ENCODE assay signal across 8 cellular contexts in the genomic region with DNA sequence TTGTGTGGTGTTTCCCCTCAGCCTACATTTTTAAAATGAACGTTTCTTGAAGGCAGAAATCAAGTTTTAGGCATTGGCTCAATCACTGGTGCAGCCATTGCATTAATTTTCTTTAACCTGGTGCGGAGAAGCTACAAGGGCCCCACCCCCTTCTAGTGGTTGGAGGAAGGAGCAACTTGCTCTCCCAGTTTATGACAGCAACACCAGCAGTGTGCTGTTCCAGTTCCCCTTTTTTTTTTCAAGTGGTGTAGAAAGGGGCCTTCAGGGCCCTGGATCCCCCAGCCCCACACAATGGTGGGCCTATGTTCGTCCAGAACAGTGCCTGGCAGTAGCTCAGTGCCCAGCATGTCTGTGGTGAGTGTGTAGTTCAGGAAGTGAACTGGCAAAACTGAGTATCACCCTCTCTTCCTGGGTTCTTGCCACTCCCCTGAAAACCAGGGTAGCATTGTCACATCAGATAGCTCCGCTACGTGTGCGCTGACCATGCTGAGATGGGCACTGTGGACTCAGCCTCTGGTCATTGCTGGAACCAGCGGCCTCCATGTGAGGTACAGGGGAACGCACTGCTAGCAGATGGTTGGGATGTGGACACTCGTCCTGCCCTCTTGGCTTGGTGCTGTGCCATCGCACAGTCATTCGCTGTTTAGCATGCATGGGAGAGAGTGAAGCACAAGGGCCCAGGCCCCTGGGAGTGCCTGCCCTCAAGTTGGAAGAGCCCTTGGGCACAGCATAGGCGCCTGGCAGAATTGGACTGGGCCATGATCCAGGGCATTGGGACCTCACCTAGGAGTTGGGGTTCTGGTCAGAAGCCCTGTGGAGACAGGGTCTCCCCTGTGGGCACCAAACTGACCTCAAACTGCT. TPM values are rescaled to one million over a fixed set of nuclear protein-coding genes. Genes with fewer than 3 reads are reported as not detected.
A peak's percentile ranks its signal among the peaks of the same experiment; 100 is the strongest.
DNase-seq lines count a peak whose midpoint lies in the region; ATAC-seq and TF ChIP-seq lines count a peak whose summit lies in the region.

No MANE protein-coding gene starts in this region.

- H2AFZ ChIP-seq in KMS-11 (ENCODE audit: low read depth) = no peak overlapping the region

- H3K4me1 ChIP-seq in KMS-11 (ENCODE audit: low read depth, poor library complexity, severe bottlenecking) (peaks cover 77% of the 10 kb centered on the region), adrenal gland (replicated peaks in 1 of 2) (peaks cover 66 to 83% of the 10 kb centered on the region in 2 donors), HAP-1 (peaks cover 13% of the 10 kb centered on the region)

- no peak for TF ChIP-seq POLR2A in adrenal gland (IDR thresholded peaks at IDR 0.05)

- H3K9ac ChIP-seq in KMS-11 = peak overlapping the region; percentile 20; the same call in 1 of the 2 replicates

- TF ChIP-seq CTCF in KMS-11 (conservative IDR thresholded peaks at IDR 0.05; ENCODE audit: low read depth, low read length) (no peak), adrenal gland (IDR thresholded peaks at IDR 0.05) (no peak)

- DNase-seq in CD1c-positive myeloid dendritic cell (ENCODE audit: extremely low spot score) (peak; percentile 71), adrenal gland (peak in 5 of 7 donors; percentile 23 to 55 (median 25)), foreskin melanocyte (no peak), NCI-H2171 (lab: John Stamatoyannopoulos, UW) (no peak), HAP-1 (ENCODE audit: low spot score in 2 of 2) (no peak)
- no peak for DNase-seq in natural killer cell treated with Interleukin-12 subunit alpha and Interleukin-12 subunit beta and Interleukin-15 and Interleukin-18, amount 100 ng/mL, for 72 hours (ENCODE audit: low spot score)
- DNase-seq in stimulated activated CD4-positive, alpha-beta T cell treated with anti-CD3 and anti-CD28 coated beads, Interleukin-4, amount 100 ng/mL, for 4 hours = no peak

- in situ Hi-C loops in HAP-1 (cut with MboI; ENCODE audit: low sequenced_read_pairs) = no loop called here

- H3K4me1 Mint-ChIP-seq in natural killer cell treated with Interleukin-12 subunit alpha and Interleukin-12 subunit beta and Interleukin-15 and Interleukin-18, amount 100 ng/mL, for 72 hours (ENCODE audit: low read depth in 2 of 2) = peaks cover 78 to 80% of the 10 kb centered on the region in 2 donors

- peaks cover 12% of the 10 kb centered on the region for H3K36me3 Mint-ChIP-seq in natural killer cell treated with Interleukin-12 subunit alpha and Interleukin-12 subunit beta and Interleukin-15 and Interleukin-18, amount 100 ng/mL, for 72 hours

- H3K27me3 Mint-ChIP-seq in natural killer cell treated with Interleukin-12 subunit alpha and Interleukin-12 subunit beta and Interleukin-15 and Interleukin-18, amount 100 ng/mL, for 72 hours = no peaks in the 10 kb centered on the region

- H3K27me3 ChIP-seq in KMS-11 (ENCODE audit: insufficient read depth, low read depth) (no peaks in the 10 kb centered on the region), adrenal gland (no peaks in the 10 kb centered on the region), HAP-1 (ENCODE audit: low read depth) (no peaks in the 10 kb centered on the region)

- peak in 1 of 2 donors; percentile 41 for ATAC-seq in natural killer cell treated with Interleukin-12 subunit alpha and Interleukin-12 subunit beta and Interleukin-15 and Interleukin-18, amount 100 ng/mL, for 72 hours

- peaks cover 100% of the 10 kb centered on the region for H3K79me2 ChIP-seq in KMS-11 (ENCODE audit: insufficient read depth, low read depth)

- 62 to 64% (median 63%) methylated on average over 10 to 12 of the region's 12 CpGs for WGBS in adrenal gland, 4 donors

- H3K36me3 ChIP-seq in KMS-11 (ENCODE audit: insufficient read depth) (peaks cover 3% of the 10 kb centered on the region; the same call in 1 of the 2 replicates), adrenal gland (replicated peaks in 1 of 2) (peaks cover 0 to 14% of the 10 kb centered on the region in 2 donors), HAP-1 (replicated peaks) (peaks cover 66% of the 10 kb centered on the region)

- peak overlapping the region; percentile 99 for H3K4me2 ChIP-seq in KMS-11

- peak overlapping the region; percentile 64 for H3K27ac ChIP-seq in KMS-11
- H3K27ac ChIP-seq in adrenal gland = peak overlapping the region in 4 of 5 donors; percentile 31 to 64 (median 62)

- peak overlapping the region; percentile 74 for H3K4me3 Mint-ChIP-seq in natural killer cell treated with Interleukin-12 subunit alpha and Interleukin-12 subunit beta and Interleukin-15 and Interleukin-18, amount 100 ng/mL, for 72 hours

- peaks cover 3% of the 10 kb centered on the region for H3K9me3 Mint-ChIP-seq in natural killer cell treated with Interleukin-12 subunit alpha and Interleukin-12 subunit beta and Interleukin-15 and Interleukin-18, amount 100 ng/mL, for 72 hours

- peaks cover 98% of the 10 kb centered on the region for H4K20me1 ChIP-seq in KMS-11 (ENCODE audit: insufficient read depth)

- intact Hi-C loops in adrenal gland (cut with DNase I) = loop anchor here in 1 of 2 donors (10.0 kb wide), 1 partner anchor 355 kb away; the partner anchor contains the start of genes JMJD4 and SNAP47

- peak overlapping the region; percentile 9 for H3K4me3 ChIP-seq in KMS-11 (IDR thresholded peaks at IDR 0.05; ENCODE audit: insufficient read depth, low read depth, low read length)
- H3K4me3 ChIP-seq in adrenal gland = no peak overlapping the region
- H3K4me3 ChIP-seq in HAP-1 = no peak overlapping the region

- H3K9me3 ChIP-seq in adrenal gland (replicated peaks in 1 of 3) = peaks cover 0 to 6% (median 0%) of the 10 kb centered on the region in 3 donors
- H3K9me3 ChIP-seq in HAP-1 = peaks cover 6% of the 10 kb centered on the region; the same call in 1 of the 2 replicates

- peak overlapping the region; percentile 74 to 92 for H3K27ac Mint-ChIP-seq in natural killer cell treated with Interleukin-12 subunit alpha and Interleukin-12 subunit beta and Interleukin-15 and Interleukin-18, amount 100 ng/mL, for 72 hours

RNA-seq across cellular contexts. Expression of gene ARF1, which starts 7.2 kb away (rescaled TPM):
- 100 to 1,000 TPM; 345 to 611 (median 381) TPM for total RNA-seq in adrenal gland
- 100 to 1,000 TPM; 274 to 510 (median 384) TPM for polyA plus RNA-seq in adrenal gland
- total RNA-seq in natural killer cell treated with Interleukin-12 subunit alpha and Interleukin-12 subunit beta and Interleukin-15 and Interleukin-18, amount 100 ng/mL, for 72 hours = 100 to 1,000 TPM; 415 to 503 TPM

RNA-seq across cellular contexts. Expression of gene C1orf35, which starts 13.4 kb away (rescaled TPM):
- total RNA-seq in adrenal gland = 10 to 100 TPM in 6 of 8 donors, 1 to 10 TPM in 2; 8.0 to 24.8 (median 15.4) TPM
- 10 to 100 TPM in 2 of 3 donors, 1 to 10 TPM in 1; 5.0 to 42.0 (median 36.0) TPM for polyA plus RNA-seq in adrenal gland
- 10 to 100 TPM; 16.4 to 26.7 TPM for total RNA-seq in natural killer cell treated with Interleukin-12 subunit alpha and Interleukin-12 subunit beta and Interleukin-15 and Interleukin-18, amount 100 ng/mL, for 72 hours

RNA-seq across cellular contexts. Expression of gene MRPL55, which starts 19.3 kb away (rescaled TPM):
- total RNA-seq in adrenal gland = 100 to 1,000 TPM in 2 of 8 donors, 10 to 100 TPM in 6; 56.4 to 120 (median 70.8) TPM
- polyA plus RNA-seq in adrenal gland = 100 to 1,000 TPM in 2 of 3 donors, 10 to 100 TPM in 1; 25.1 to 309 (median 303) TPM
- total RNA-seq in natural killer cell treated with Interleukin-12 subunit alpha and Interleukin-12 subunit beta and Interleukin-15 and Interleukin-18, amount 100 ng/mL, for 72 hours = 10 to 100 TPM; 42.5 to 68.8 TPM

RNA-seq across cellular contexts. Expression of gene GUK1, which starts 50.3 kb away (rescaled TPM):
- 100 to 1,000 TPM; 162 to 427 (median 236) TPM for total RNA-seq in adrenal gland
- 100 to 1,000 TPM in 2 of 3 donors, 10 to 100 TPM in 1; 42.3 to 414 (median 388) TPM for polyA plus RNA-seq in adrenal gland
- 100 to 1,000 TPM; 296 to 329 TPM for total RNA-seq in natural killer cell treated with Interleukin-12 subunit alpha and Interleukin-12 subunit beta and Interleukin-15 and Interleukin-18, amount 100 ng/mL, for 72 hours

RNA-seq across cellular contexts. Expression of gene GJC2, which starts 60.0 kb away (rescaled TPM):
- total RNA-seq in adrenal gland = 1 to 10 TPM in 7 of 8 donors, under 1 TPM in 1; 0.87 to 4.1 (median 1.3) TPM
- polyA plus RNA-seq in adrenal gland = 1 to 10 TPM in 2 of 3 donors, under 1 TPM in 1; 0.05 to 2.1 (median 1.8) TPM
- 1 to 10 TPM; 2.1 to 2.2 TPM for total RNA-seq in natural killer cell treated with Interleukin-12 subunit alpha and Interleukin-12 subunit beta and Interleukin-15 and Interleukin-18, amount 100 ng/mL, for 72 hours

Comparison
In these comparisons a context has a peak if more than half of its experiments do, and no peak if none do; other contexts are left out.
1. DNase-seq: peak in CD1c-positive myeloid dendritic cell (single experiment) and adrenal gland (5 of 7); none in natural killer cell treated with Interleukin-12 subunit alpha and Interleukin-12 subunit beta and Interleukin-15 and Interleukin-18, amount 100 ng/mL, for 72 hours (single experiment), foreskin melanocyte (single experiment), stimulated activated CD4-positive, alpha-beta T cell treated with anti-CD3 and anti-CD28 coated beads, Interleukin-4, amount 100 ng/mL, for 4 hours (0 of 2), NCI-H2171 (single experiment) and HAP-1 (0 of 2).